2 cellular contexts compared by ENCODE assay signal in the genomic region with DNA sequence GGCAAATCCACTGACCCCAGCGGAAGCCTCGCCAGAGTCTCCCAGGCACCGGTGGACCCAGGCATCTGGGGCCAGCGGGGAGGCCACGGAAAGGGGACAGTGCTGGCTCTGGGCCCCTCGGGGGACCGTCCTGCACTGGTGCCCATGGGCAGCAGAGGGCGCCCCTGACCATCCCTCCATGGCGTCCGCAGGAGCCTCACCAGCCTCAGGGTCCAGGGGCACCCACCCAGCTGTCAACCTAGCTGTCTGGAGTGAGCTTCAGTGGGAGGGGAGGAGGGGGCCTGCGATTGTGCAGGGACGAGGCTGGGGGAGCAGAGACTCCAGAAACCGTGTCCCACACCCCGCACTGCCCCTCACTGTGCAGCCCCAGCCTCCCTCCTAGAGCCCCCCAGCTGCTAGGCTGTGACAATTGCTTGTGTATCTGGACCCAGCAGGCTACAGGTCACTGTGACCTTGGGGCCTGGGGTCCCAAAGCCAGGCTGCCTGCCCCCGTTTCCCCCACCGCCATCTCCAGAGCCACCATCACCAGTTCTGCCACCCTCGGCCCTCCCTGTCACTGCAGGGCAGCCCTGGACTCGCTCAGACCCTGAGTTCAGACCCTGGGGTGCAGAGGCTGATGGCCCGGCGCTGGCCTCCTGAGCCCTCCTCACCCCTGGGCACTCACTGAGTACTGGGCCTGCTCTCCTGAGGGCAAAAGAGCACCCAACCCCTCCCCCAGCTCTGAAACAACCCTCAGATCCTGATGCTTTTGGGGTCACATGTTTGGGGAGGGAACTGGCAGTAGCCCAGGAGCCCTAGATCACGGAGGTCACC.
A peak's percentile ranks its signal among the peaks of the same experiment; 100 is the strongest.
TF ChIP-seq lines count a peak whose summit lies in the region.

No MANE protein-coding gene starts in this region.

TF ChIP-seq in IMR-90, 13 proteins besides CTCF, POLR2A, EP300 and RAD21:
- TF ChIP-seq MAZ (IDR thresholded peaks at IDR 0.05; ENCODE audit: borderline replicate concordance, low read depth, low read length) (peak; percentile 54; the same call in 1 of the 2 replicates), RFX5 (IDR thresholded peaks at IDR 0.05; ENCODE audit: low read depth, low read length) (no peak), SMC3 (IDR thresholded peaks at IDR 0.05; ENCODE audit: low read depth, low read length) (peak; percentile 81)
- TF ChIP-seq, protein P1, sequence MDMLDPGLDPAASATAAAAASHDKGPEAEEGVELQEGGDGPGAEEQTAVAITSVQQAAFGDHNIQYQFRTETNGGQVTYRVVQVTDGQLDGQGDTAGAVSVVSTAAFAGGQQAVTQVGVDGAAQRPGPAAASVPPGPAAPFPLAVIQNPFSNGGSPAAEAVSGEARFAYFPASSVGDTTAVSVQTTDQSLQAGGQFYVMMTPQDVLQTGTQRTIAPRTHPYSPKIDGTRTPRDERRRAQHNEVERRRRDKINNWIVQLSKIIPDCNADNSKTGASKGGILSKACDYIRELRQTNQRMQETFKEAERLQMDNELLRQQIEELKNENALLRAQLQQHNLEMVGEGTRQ (IDR thresholded peaks at IDR 0.05; ENCODE audit: low read depth, low read length), result no peak

TF ChIP-seq in endothelial cell of umbilical vein, 7 proteins besides CTCF, POLR2A, EP300 and RAD21:
- TF ChIP-seq EZH2 (IDR thresholded peaks at IDR 0.05; ENCODE audit: borderline replicate concordance, low read depth, low read length, severe bottlenecking) (no peak), GATA2 (IDR thresholded peaks at IDR 0.05; ENCODE audit: insufficient read depth, insufficient read length, low read depth, low read length) (no peak), MYC (IDR thresholded peaks at IDR 0.05; ENCODE audit: low read depth, low read length) (no peak), FOS (IDR thresholded peaks at IDR 0.05; ENCODE audit: borderline replicate concordance, insufficient read depth, low read length) (no peak), POLR2AphosphoS5 (IDR thresholded peaks at IDR 0.05; ENCODE audit: insufficient read depth, low read depth, low read length) (no peak), JUN (IDR thresholded peaks at IDR 0.05; ENCODE audit: borderline replicate concordance, insufficient read depth, insufficient read length, low read depth) (no peak)
- TF ChIP-seq, protein P2, sequence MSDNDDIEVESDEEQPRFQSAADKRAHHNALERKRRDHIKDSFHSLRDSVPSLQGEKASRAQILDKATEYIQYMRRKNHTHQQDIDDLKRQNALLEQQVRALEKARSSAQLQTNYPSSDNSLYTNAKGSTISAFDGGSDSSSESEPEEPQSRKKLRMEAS (IDR thresholded peaks at IDR 0.05; ENCODE audit: insufficient read depth, insufficient read length), result no peak
